In the genomic region with DNA sequence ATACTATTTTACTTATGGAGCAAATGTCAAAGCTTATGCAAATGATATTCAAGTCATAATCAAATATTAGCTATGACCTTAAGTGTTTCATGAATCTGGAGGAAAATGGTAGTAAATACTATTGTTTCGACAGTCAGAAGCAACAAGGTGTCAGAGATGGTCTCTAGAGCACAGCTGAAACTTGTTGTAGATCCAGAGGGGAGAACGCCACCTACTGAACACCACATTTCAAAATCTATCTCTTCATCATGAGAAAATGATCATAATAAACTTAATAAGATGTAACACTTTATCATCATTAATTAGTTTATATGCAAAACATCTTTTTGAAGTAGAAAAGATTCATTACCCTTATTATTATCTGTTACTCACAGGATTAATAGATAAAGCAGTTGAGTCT, we compare ENCODE assay signal across 1 cellular context.
TF ChIP-seq lines count a peak whose summit lies in the region.

No MANE protein-coding gene starts in this region.

TF ChIP-seq in GM23338, 12 proteins besides CTCF, POLR2A, EP300 and RAD21 (continued from another document):
- no peak for TF ChIP-seq ZNF462 (CRISPR knock-in tag; IDR thresholded peaks at IDR 0.05)
- no peak for TF ChIP-seq CREB1 (CRISPR knock-in tag; IDR thresholded peaks at IDR 0.05; ENCODE audit: low read depth)
